Comparison of ENCODE assay signal across 1 cellular context in genomic region chr2:215831296-215831913, GRCh38.
TF ChIP-seq lines count a peak whose summit lies in the region.

No MANE protein-coding gene starts in this region.

TF ChIP-seq in HepG2, 621 proteins besides CTCF, POLR2A, EP300 and RAD21 (continued from another document and continues in another):
- TF ChIP-seq ZBTB10 (CRISPR knock-in tag; IDR thresholded peaks at IDR 0.05; ENCODE audit: borderline replicate concordance) (no peak), ZFP36L1 (CRISPR knock-in tag; IDR thresholded peaks at IDR 0.05) (peak; percentile 36; the same call in 1 of the 2 replicates), NR2C2 (CRISPR knock-in tag; IDR thresholded peaks at IDR 0.05; ENCODE audit: borderline replicate concordance) (no peak), PAXIP1 (CRISPR knock-in tag; conservative IDR thresholded peaks at IDR 0.05) (peak; percentile 60; the same call in 1 of the 2 replicates), ZBTB46 (CRISPR knock-in tag; IDR thresholded peaks at IDR 0.05; ENCODE audit: borderline replicate concordance) (no peak), FOXP4 (CRISPR knock-in tag; IDR thresholded peaks at IDR 0.05) (peak; percentile 55), IRF9 (CRISPR knock-in tag; IDR thresholded peaks at IDR 0.05; ENCODE audit: borderline replicate concordance) (no peak), E2F2 (CRISPR knock-in tag; IDR thresholded peaks at IDR 0.05; ENCODE audit: borderline replicate concordance) (no peak), ATF7-NPFF (CRISPR knock-in tag; IDR thresholded peaks at IDR 0.05; ENCODE audit: low read depth) (0 out of 2 replicates have a peak, but pooled peaks have one; percentile 22), MXD3 (CRISPR knock-in tag; IDR thresholded peaks at IDR 0.05) (no peak), CENPT (CRISPR knock-in tag; IDR thresholded peaks at IDR 0.05; ENCODE audit: low read depth) (no peak), HNRNPH1 (optimal IDR thresholded peaks at IDR 0.05; ENCODE audit: low read depth, low read length) (no peak), HBP1 (CRISPR knock-in tag; IDR thresholded peaks at IDR 0.05; ENCODE audit: low read depth) (no peak; the same call in 1 of the 2 replicates), MIER3 (CRISPR knock-in tag; IDR thresholded peaks at IDR 0.05; ENCODE audit: borderline replicate concordance) (no peak), FOXP1 (IDR thresholded peaks at IDR 0.05) (no peak), FOXP1 (CRISPR knock-in tag; IDR thresholded peaks at IDR 0.05) (peak; percentile 37; the same call in 1 of the 2 replicates), TARDBP (CRISPR knock-in tag; IDR thresholded peaks at IDR 0.05) (no peak), ATF3 (CRISPR knock-in tag; IDR thresholded peaks at IDR 0.05) (0 out of 2 replicates have a peak, but pooled peaks have one; percentile 26), CCAR2 (optimal IDR thresholded peaks at IDR 0.05; ENCODE audit: low read depth, low read length) (no peak), MED13 (CRISPR knock-in tag; IDR thresholded peaks at IDR 0.05) (peak; percentile 52; the same call in 1 of the 2 replicates), ZNF12 (CRISPR knock-in tag; IDR thresholded peaks at IDR 0.05) (peak; percentile 48; the same call in 1 of the 2 replicates), ZNF691 (CRISPR knock-in tag; IDR thresholded peaks at IDR 0.05; ENCODE audit: borderline replicate concordance, low read depth) (no peak), XBP1 (CRISPR knock-in tag; IDR thresholded peaks at IDR 0.05) (no peak), ZMYM4 (CRISPR knock-in tag; IDR thresholded peaks at IDR 0.05) (peak; percentile 44; the same call in 1 of the 2 replicates), SIN3A (IDR thresholded peaks at IDR 0.05; ENCODE audit: borderline replicate concordance, low read depth, low read length) (no peak), HMG20A (CRISPR knock-in tag; IDR thresholded peaks at IDR 0.05; ENCODE audit: borderline replicate concordance) (peak; percentile 73; the same call in 1 of the 2 replicates), FOXA3 (CRISPR knock-in tag; IDR thresholded peaks at IDR 0.05) (peak; percentile 67), SRSF9 (IDR thresholded peaks at IDR 0.05; ENCODE audit: borderline replicate concordance, insufficient read depth, low read depth, low read length, poor library complexity, severe bottlenecking) (no peak), ZBED4 (CRISPR knock-in tag; IDR thresholded peaks at IDR 0.05; ENCODE audit: borderline replicate concordance) (no peak), SP140L (CRISPR knock-in tag; IDR thresholded peaks at IDR 0.05; ENCODE audit: borderline replicate concordance) (peak; percentile 60; the same call in 1 of the 2 replicates), MED1 (CRISPR knock-in tag; IDR thresholded peaks at IDR 0.05) (peak; percentile 77), ZNF746 (CRISPR knock-in tag; IDR thresholded peaks at IDR 0.05) (no peak)
